ENCODE assay signal across 9 cellular contexts in genomic region chr3:197951392-197951990, GRCh38. TPM values are rescaled to one million over a fixed set of nuclear protein-coding genes. Genes with fewer than 3 reads are reported as not detected.
A peak's percentile ranks its signal among the peaks of the same experiment; 100 is the strongest.
DNase-seq lines count a peak whose midpoint lies in the region; ATAC-seq and TF ChIP-seq lines count a peak whose summit lies in the region.
"Had no signal": no experiment of that assay in that cellular context is flagged by ENCODE, and none has a peak within 500 bp of the region (broad histone marks: within the 10 kb centered on the region; RNA-seq: fewer than 3 reads in every experiment).

No MANE protein-coding gene starts in this region.

- POLR2A ChIA-PET in naive thymus-derived CD4-positive, alpha-beta T cell (lab: Charles Lee), result interaction anchor here (0.7 to 3.0 kb wide), 6 partner anchors 7 to 18 kb away, joined by 4 to 26 read pairs (median 5); partner anchors contain the start of gene LMLN

- H3K36me3 Mint-ChIP-seq in chondrocyte (ENCODE audit: low read depth), result peaks cover 35% of the 10 kb centered on the region
- H3K36me3 Mint-ChIP-seq in naive thymus-derived CD4-positive, alpha-beta T cell, result peaks cover 10 to 39% (median 31%) of the 10 kb centered on the region in 5 donors

- no peak for TF ChIP-seq CTCF in AG10803 (conservative IDR thresholded peaks at IDR 0.05; ENCODE audit: low read length)
- TF ChIP-seq CTCF in chondrocyte (IDR thresholded peaks at IDR 0.05), result no peak

- TF ChIP-seq EP300 in Ishikawa (IDR thresholded peaks at IDR 0.05; ENCODE audit: borderline replicate concordance), result no peak

- H3K4me3 ChIP-seq in AG10803 (ENCODE audit: low read length), result peak overlapping the region; percentile 79
- H3K4me3 ChIP-seq in naive thymus-derived CD4-positive, alpha-beta T cell (ENCODE audit: low read length), result peak overlapping the region; percentile 97

- no peaks in the 10 kb centered on the region for H3K27me3 ChIP-seq in naive thymus-derived CD4-positive, alpha-beta T cell (ENCODE audit: control insufficient read depth in 2 of 2, insufficient read depth in 2 of 2, low read length in 2 of 2)

- H3K36me3 ChIP-seq in naive thymus-derived CD4-positive, alpha-beta T cell (ENCODE audit: control insufficient read depth in 2 of 3, insufficient read depth in 3 of 3, low read length in 3 of 3), result peaks cover 0 to 50% (median 40%) of the 10 kb centered on the region in 3 experiments

- no peak for TF ChIP-seq RAD21 in Ishikawa (IDR thresholded peaks at IDR 0.05; ENCODE audit: low read depth)

- DNase-seq in AG10803 (ENCODE audit: low read depth) (no peak), chondrocyte (ENCODE audit: low spot score) (no peak), midbrain (lab: John Stamatoyannopoulos, UW) (no peak), NCI-H510A treated with DMSO at 0.1 percent for 48 hours (lab: John Stamatoyannopoulos, UW) (no peak), NCI-H2107 treated with DMSO at 0.1 percent for 48 hours (lab: John Stamatoyannopoulos, UW; ENCODE audit: unreplicated experiment) (no peak)
- no peak for DNase-seq in naive thymus-derived CD4-positive, alpha-beta T cell
- DNase-seq: NCI-H2171 had no signal

- H3K27ac Mint-ChIP-seq in chondrocyte (ENCODE audit: unreplicated experiment), result peak overlapping the region; percentile 97
- peak overlapping the region; percentile 95 to 100 (median 100) for H3K27ac Mint-ChIP-seq in naive thymus-derived CD4-positive, alpha-beta T cell

- H3K4me3 Mint-ChIP-seq in chondrocyte (ENCODE audit: unreplicated experiment), result peak overlapping the region; percentile 95
- peak overlapping the region; percentile 91 to 99 (median 96) for H3K4me3 Mint-ChIP-seq in naive thymus-derived CD4-positive, alpha-beta T cell

- CTCF ChIA-PET in naive thymus-derived CD4-positive, alpha-beta T cell (lab: Charles Lee), result no interaction called here

- intact Hi-C loops in naive thymus-derived CD4-positive, alpha-beta T cell (cut with micrococcal nuclease), result loop anchor here in 1 of 2 donors (10.0 kb wide), 2 partner anchors 157 to 397 kb away; partner anchors contain the start of genes BDH1 and LRCH3

- no peaks in the 10 kb centered on the region for H3K9me3 Mint-ChIP-seq in chondrocyte (ENCODE audit: low read depth)
- peaks cover 0 to 4% (median 0%) of the 10 kb centered on the region in 11 donors for H3K9me3 Mint-ChIP-seq in naive thymus-derived CD4-positive, alpha-beta T cell

- ATAC-seq in naive thymus-derived CD4-positive, alpha-beta T cell, result no peak
- no peak for ATAC-seq in GM21529 (IDR thresholded peaks at IDR 0.05; ENCODE audit: unreplicated experiment)

- peak overlapping the region; percentile 93 for H3K27ac ChIP-seq in naive thymus-derived CD4-positive, alpha-beta T cell (ENCODE audit: low read depth, low read length)

- H3K4me1 Mint-ChIP-seq in chondrocyte (ENCODE audit: low read depth), result peaks cover 48% of the 10 kb centered on the region
- H3K4me1 Mint-ChIP-seq in naive thymus-derived CD4-positive, alpha-beta T cell, result peaks cover 27 to 53% (median 41%) of the 10 kb centered on the region in 7 donors

- no peaks in the 10 kb centered on the region for H3K9me3 ChIP-seq in naive thymus-derived CD4-positive, alpha-beta T cell (ENCODE audit: control insufficient read depth in 2 of 3, low read length in 3 of 3)

- H3K27me3 Mint-ChIP-seq in chondrocyte (ENCODE audit: low read depth), result no peaks in the 10 kb centered on the region
- peaks cover 0 to 2% (median 0%) of the 10 kb centered on the region in 5 donors for H3K27me3 Mint-ChIP-seq in naive thymus-derived CD4-positive, alpha-beta T cell

- peaks cover 14 to 26% of the 10 kb centered on the region in 2 donors for H3K4me1 ChIP-seq in naive thymus-derived CD4-positive, alpha-beta T cell (ENCODE audit: control insufficient read depth in 2 of 2, insufficient read depth in 2 of 2, low read length in 2 of 2)

TF ChIP-seq in Ishikawa, 13 proteins besides CTCF, POLR2A, EP300 and RAD21:
- TF ChIP-seq TCF12 (IDR thresholded peaks at IDR 0.05; ENCODE audit: low read depth) (no peak), EGR1 (IDR thresholded peaks at IDR 0.05) (0 out of 2 replicates have a peak, but pooled peaks have one; percentile 25), TAF1 (IDR thresholded peaks at IDR 0.05; ENCODE audit: low read depth) (no peak)

RNA-seq across cellular contexts. Expression of gene RPL35A, which starts 1.5 kb away (rescaled TPM):
- total RNA-seq in chondrocyte, result 657 to 708 TPM (median 675 TPM) in 3 replicates
- total RNA-seq in naive thymus-derived CD4-positive, alpha-beta T cell, result 1,000 to 10,000 TPM; 1,070 to 2,246 (median 1,860) TPM
- polyA plus RNA-seq in naive thymus-derived CD4-positive, alpha-beta T cell, result 1,000 to 10,000 TPM; 2,099 to 2,760 TPM

RNA-seq across cellular contexts. Expression of gene LMLN, which starts 8.5 kb away (rescaled TPM):
- 7.0 to 11.4 TPM (median 7.7 TPM) in 3 replicates for total RNA-seq in chondrocyte
- total RNA-seq in naive thymus-derived CD4-positive, alpha-beta T cell, result 10 to 100 TPM in 1 of 5 experiments, 1 to 10 TPM in 4; 4.2 to 10.9 (median 6.8) TPM
- polyA plus RNA-seq in naive thymus-derived CD4-positive, alpha-beta T cell, result 1 to 10 TPM; 1.5 to 2.5 TPM
